ENCODE assay signal across 8 cellular contexts in the genomic region with DNA sequence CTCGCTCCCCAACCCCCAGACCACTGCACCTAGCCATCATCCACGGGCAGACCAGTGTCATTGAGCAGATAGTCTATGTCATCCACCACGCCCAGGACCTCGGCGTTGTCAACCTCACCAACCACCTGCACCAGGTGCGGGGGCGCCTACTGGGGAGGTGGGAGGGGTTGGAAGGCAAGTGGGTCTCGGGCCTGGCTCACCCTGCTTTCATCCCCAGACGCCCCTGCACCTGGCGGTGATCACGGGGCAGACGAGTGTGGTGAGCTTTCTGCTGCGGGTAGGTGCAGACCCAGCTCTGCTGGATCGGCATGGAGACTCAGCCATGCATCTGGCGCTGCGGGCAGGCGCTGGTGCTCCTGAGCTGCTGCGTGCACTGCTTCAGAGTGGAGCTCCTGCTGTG. TPM values are rescaled to one million over a fixed set of nuclear protein-coding genes. Genes with fewer than 3 reads are reported as not detected.
A peak's percentile ranks its signal among the peaks of the same experiment; 100 is the strongest.
DNase-seq lines count a peak whose midpoint lies in the region; ATAC-seq and TF ChIP-seq lines count a peak whose summit lies in the region.

No MANE protein-coding gene starts in this region.

- H3K9ac ChIP-seq in iPS-20b (ENCODE audit: low read depth, low read length), result no peak overlapping the region

- DNase-seq in Right ventricle myocardium superior (peak; percentile 42), left ventricle myocardium superior (no peak), T-helper 17 cell (no peak), type B pancreatic cell (ENCODE audit: extremely low spot score, unreplicated experiment) (peak; percentile 66), NCI-H2107 treated with DMSO at 0.1 percent for 48 hours (lab: John Stamatoyannopoulos, UW; ENCODE audit: unreplicated experiment) (no peak), RKO (ENCODE audit: low spot score) (no peak)

- no peaks in the 10 kb centered on the region for H3K27me3 Mint-ChIP-seq in T-helper 17 cell
- no peaks in the 10 kb centered on the region for H3K27me3 Mint-ChIP-seq in type B pancreatic cell

- peaks cover 43% of the 10 kb centered on the region for H3K4me1 Mint-ChIP-seq in T-helper 17 cell
- H3K4me1 Mint-ChIP-seq in type B pancreatic cell (ENCODE audit: unreplicated experiment), result peaks cover 9% of the 10 kb centered on the region

- intact Hi-C loops in Right ventricle myocardium superior (cut with DNase I) (loop anchor here (5.0 kb wide), 1 partner anchor 182 kb away; no protein-coding TSS in a partner anchor), left ventricle myocardium superior (cut with micrococcal nuclease) (no loop called here)

- peak overlapping the region; percentile 68; the same call in 1 of the 2 replicates for H3K4me3 ChIP-seq in iPS-20b (ENCODE audit: low read length)

- peaks cover 22% of the 10 kb centered on the region for H3K36me3 ChIP-seq in iPS-20b (ENCODE audit: insufficient read depth, low read depth, low read length)

- H3K9me3 ChIP-seq in T-helper 17 cell (ENCODE audit: control insufficient read depth, low read length, poor library complexity, severe bottlenecking) (no peaks in the 10 kb centered on the region), iPS-20b (ENCODE audit: insufficient read depth, low read depth, low read length) (no peaks in the 10 kb centered on the region)

- TF ChIP-seq CTCF in type B pancreatic cell (conservative IDR thresholded peaks at IDR 0.05), result no peak

- H3K36me3 Mint-ChIP-seq in T-helper 17 cell (ENCODE audit: low read depth) (peaks cover 4% of the 10 kb centered on the region), type B pancreatic cell (no peaks in the 10 kb centered on the region)

- H3K9me3 Mint-ChIP-seq in type B pancreatic cell, result no peaks in the 10 kb centered on the region

- peaks cover 6% of the 10 kb centered on the region for H3K4me1 ChIP-seq in iPS-20b (ENCODE audit: insufficient read depth, low read length)

- H3K4me3 Mint-ChIP-seq in T-helper 17 cell (peak overlapping the region; percentile 95), type B pancreatic cell (peak overlapping the region; percentile 79)

- H3K27me3 ChIP-seq in iPS-20b (ENCODE audit: insufficient read depth, low read length), result peaks cover 11% of the 10 kb centered on the region

- no peak overlapping the region for H3K27ac ChIP-seq in iPS-20b (ENCODE audit: low read length)

- H3K27ac Mint-ChIP-seq in T-helper 17 cell, result peak overlapping the region; percentile 99
- no peak overlapping the region for H3K27ac Mint-ChIP-seq in type B pancreatic cell

- ATAC-seq in Right ventricle myocardium superior (ENCODE audit: poor library complexity) (no peak), left ventricle myocardium superior (no peak), T-helper 17 cell (no peak), GM18858 (IDR thresholded peaks at IDR 0.05; ENCODE audit: unreplicated experiment) (no peak)

RNA-seq across cellular contexts. Expression of a gene that starts 4.6 kb away (rescaled TPM):
- total RNA-seq in Right ventricle myocardium superior (13.3 TPM), left ventricle myocardium superior (11.3 TPM), T-helper 17 cell (100 to 1,000 TPM; 364 to 390 TPM), type B pancreatic cell (ENCODE audit: low replicate concordance) (29.7 and 47.1 TPM in 2 replicates)

RNA-seq across cellular contexts. Expression of a gene that starts 18.5 kb away (rescaled TPM):
- 0.89 TPM for total RNA-seq in Right ventricle myocardium superior
- 0.50 TPM for total RNA-seq in left ventricle myocardium superior
- 1 to 10 TPM; 2.9 to 5.1 TPM for total RNA-seq in T-helper 17 cell
- total RNA-seq in type B pancreatic cell (ENCODE audit: low replicate concordance), result 7.8 and 9.3 TPM in 2 replicates

RNA-seq across cellular contexts. Expression of a gene that starts 20.6 kb away (rescaled TPM):
- total RNA-seq in Right ventricle myocardium superior (9.4 TPM), left ventricle myocardium superior (9.1 TPM), T-helper 17 cell (10 to 100 TPM in 1 of 2 donors, 1 to 10 TPM in 1; 9.9 to 14.2 TPM), type B pancreatic cell (ENCODE audit: low replicate concordance) (14.8 and 19.0 TPM in 2 replicates)

RNA-seq across cellular contexts. Expression of a gene that starts 32.3 kb away (rescaled TPM):
- total RNA-seq in Right ventricle myocardium superior, result 73.8 TPM
- total RNA-seq in left ventricle myocardium superior, result 78.3 TPM
- total RNA-seq in T-helper 17 cell, result 10 to 100 TPM; 27.4 to 30.7 TPM
- 44.5 and 86.1 TPM in 2 replicates for total RNA-seq in type B pancreatic cell (ENCODE audit: low replicate concordance)

RNA-seq across cellular contexts. Expression of a gene that starts 51.3 kb away (rescaled TPM):
- total RNA-seq in Right ventricle myocardium superior (not detected), left ventricle myocardium superior (not detected), T-helper 17 cell (under 1 TPM in 1 of 2 donors, not detected in 1; 0.50 TPM), type B pancreatic cell (ENCODE audit: low replicate concordance) (0.75 and 2.3 TPM in 2 replicates)

Comparison
In these comparisons a context has a peak if more than half of its experiments do, and no peak if none do; other contexts are left out.
1. DNase-seq: peak in Right ventricle myocardium superior (single experiment) and type B pancreatic cell (single experiment); none in left ventricle myocardium superior (single experiment), T-helper 17 cell (0 of 3), NCI-H2107 treated with DMSO at 0.1 percent for 48 hours (single experiment) and RKO (single experiment).